In the genomic region with DNA sequence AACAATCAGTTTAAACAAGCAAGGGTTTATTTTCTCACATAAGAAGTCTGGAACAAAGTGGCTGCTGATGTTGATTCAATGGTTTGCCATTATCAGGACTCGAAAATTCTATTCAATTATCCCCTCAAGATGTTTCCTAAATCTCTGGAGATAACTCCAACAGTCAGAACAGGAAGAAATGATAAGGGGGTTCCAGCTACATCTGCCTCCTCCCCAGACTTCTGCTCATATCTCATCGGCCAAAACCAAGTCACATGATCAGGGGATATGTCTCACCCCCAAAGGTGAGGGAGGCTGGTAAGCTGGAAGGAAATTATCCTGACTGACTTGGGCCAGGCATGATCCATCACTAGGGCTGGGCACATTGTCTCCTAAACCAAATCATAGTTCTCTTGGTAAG, we compare ENCODE assay signal across 20 cellular contexts.
"Had no signal": no experiment of that assay in that cellular context is flagged by ENCODE, and none has a peak within 500 bp of the region (broad histone marks: within the 10 kb centered on the region; RNA-seq: fewer than 3 reads in every experiment).

No MANE protein-coding gene starts in this region.

- H3K27me3 ChIP-seq: dorsolateral prefrontal cortex, esophagus squamous epithelium, gastroesophageal sphincter, pancreas, tibial artery, upper lobe of right lung, vagina had no signal

- H3K4me3 ChIP-seq: dorsolateral prefrontal cortex, esophagus squamous epithelium, gastroesophageal sphincter, left ventricle myocardium inferior, lower lobe of right lung, pancreas, prostate gland, tibial artery, upper lobe of right lung, vagina had no signal

- DNase-seq: cortex of kidney; dorsolateral prefrontal cortex; effector CD8-positive, alpha-beta T cell; esophagus squamous epithelium; foreskin fibroblast; glutamatergic neuron; left ventricle myocardium inferior; lower lobe of right lung; midbrain; naive B cell; occipital lobe; pancreas; stimulated activated CD4-positive, alpha-beta T cell treated with anti-CD3 and anti-CD28 coated beads, Interleukin-2, amount 100 ng/mL, for 48 hours; stimulated activated naive CD4-positive, alpha-beta T cell treated with Interleukin-2 at 50 U/mL for 16 hours; tibial artery; upper lobe of right lung had no signal

- H3K9me3 ChIP-seq: esophagus squamous epithelium, gastroesophageal sphincter, left ventricle myocardium inferior, lower lobe of right lung, pancreas, prostate gland, tibial artery, upper lobe of right lung, vagina had no signal

- H3K27ac ChIP-seq: epithelial cell of prostate, esophagus squamous epithelium, gastroesophageal sphincter, left ventricle myocardium inferior, lower lobe of right lung, pancreas, prostate gland, tibial artery, upper lobe of right lung, vagina had no signal

- H3K4me1 ChIP-seq: esophagus squamous epithelium, left ventricle myocardium inferior, lower lobe of right lung, pancreas, prostate gland, tibial artery, upper lobe of right lung, vagina had no signal

- H3K36me3 ChIP-seq: esophagus squamous epithelium, gastroesophageal sphincter, left ventricle myocardium inferior, lower lobe of right lung, pancreas, prostate gland, tibial artery, upper lobe of right lung, vagina had no signal
